In genomic region chr5:78547171-78547570, GRCh38 we compare ENCODE assay signal across 12 cellular contexts.
A peak's percentile ranks its signal among the peaks of the same experiment; 100 is the strongest.
DNase-seq lines count a peak whose midpoint lies in the region; ATAC-seq, FAIRE-seq and TF ChIP-seq lines count a peak whose summit lies in the region.
"Had no signal": no experiment of that assay in that cellular context is flagged by ENCODE, and none has a peak within 500 bp of the region (broad histone marks: within the 10 kb centered on the region; RNA-seq: fewer than 3 reads in every experiment).

No MANE protein-coding gene starts in this region.

- peak overlapping the region; percentile 66 for H3K27ac Mint-ChIP-seq in GM23338

- in situ Hi-C loops in HepG2 (cut with HindIII; ENCODE audit: extremely low pct_ligation_motif_present, low pct_unique_long_range_greater_than_20kb) = no loop called here

- H3K4me2 ChIP-seq in GM23338 (no peak overlapping the region), HepG2 (ENCODE audit: low read depth, low read length) (peak overlapping the region; percentile 9; the same call in 1 of the 2 replicates)

- peaks cover 17% of the 10 kb centered on the region; the same call in 2 of the 3 replicates for H3K9me3 Mint-ChIP-seq in GM23338

- peaks cover 49% of the 10 kb centered on the region for H3K36me3 Mint-ChIP-seq in GM23338 (ENCODE audit: low read depth)

- TF ChIP-seq CTCF in GM23338 (conservative IDR thresholded peaks at IDR 0.05; ENCODE audit: low read depth in 2 of 2) = no peak
- no peak for TF ChIP-seq CTCF in HepG2 (CRISPR knock-in tag; IDR thresholded peaks at IDR 0.05)

- ATAC-seq in GM23338 (no peak), HepG2 (peak; percentile 22; the same call in 2 of the 3 replicates), HG02973 (IDR thresholded peaks at IDR 0.05; ENCODE audit: unreplicated experiment) (no peak), HG03460 (IDR thresholded peaks at IDR 0.05; ENCODE audit: unreplicated experiment) (no peak), GM18505 (IDR thresholded peaks at IDR 0.05; ENCODE audit: unreplicated experiment) (no peak)
- ATAC-seq: PC-3 had no signal

- H3K4me1 Mint-ChIP-seq in GM23338 = peaks cover 43% of the 10 kb centered on the region

- no peak overlapping the region for H3K4me3 Mint-ChIP-seq in GM23338

- 64% methylated on average over 5 of the region's 5 CpGs for WGBS in HepG2 (ENCODE audit: low lambda C conversion rate)

- H3K27me3 Mint-ChIP-seq in GM23338 (ENCODE audit: insufficient read depth, low read depth, poor library complexity) = peaks cover 5% of the 10 kb centered on the region

- TF ChIP-seq EP300 in HepG2 (IDR thresholded peaks at IDR 0.05; ENCODE audit: low read depth in 2 of 2, low read length in 2 of 2) (no peak), HepG2 (CRISPR knock-in tag; IDR thresholded peaks at IDR 0.05; ENCODE audit: borderline replicate concordance) (no peak)

- H2AFZ ChIP-seq in GM23338 = no peak overlapping the region
- H2AFZ ChIP-seq in HepG2 (ENCODE audit: low read length) = no peak overlapping the region

- FAIRE-seq in HepG2 (lab: Jason Lieb, UNC) = no peak
- FAIRE-seq: colon, TTC549 had no signal

- H3K4me1 ChIP-seq in GM23338 (ENCODE audit: insufficient read depth) (peaks cover 18% of the 10 kb centered on the region), HepG2 (ENCODE audit: insufficient read depth, low read length) (peaks cover 22% of the 10 kb centered on the region), stomach smooth muscle (ENCODE audit: control insufficient read depth, insufficient read depth, low read length) (peaks cover 60% of the 10 kb centered on the region)

- CTCF ChIA-PET in HepG2 (lab: Yijun Ruan, JAX; ENCODE audit: low intra/inter-chr PET ratio, low total read pairs) = no interaction called here

- H3K9me2 ChIP-seq in GM23338 (ENCODE audit: insufficient read depth) = no peaks in the 10 kb centered on the region

- H3K36me3 ChIP-seq in GM23338 (ENCODE audit: insufficient read depth) = no peaks in the 10 kb centered on the region
- peaks cover 4 to 12% of the 10 kb centered on the region in 2 experiments; a peak in 3 of 5 replicates for H3K36me3 ChIP-seq in HepG2 (replicated peaks in 1 of 2; ENCODE audit: control insufficient read depth in 1 of 2, insufficient read depth in 2 of 2, low read length in 2 of 2)
- no peaks in the 10 kb centered on the region for H3K36me3 ChIP-seq in stomach smooth muscle (ENCODE audit: control insufficient read depth in 2 of 2, insufficient read depth in 2 of 2, low read length in 2 of 2)

- DNase-seq in GM23338 (ENCODE audit: low spot score) = no peak
- DNase-seq in caudate nucleus (lab: John Stamatoyannopoulos, UW) = no peak
- DNase-seq in HepG2 (ENCODE audit: low spot score) = no peak
- no peak for DNase-seq in globus pallidus (ENCODE audit: low spot score)
- DNase-seq: NCI-H146, PC-3 had no signal

- intact Hi-C loops in HepG2 (cut with micrococcal nuclease; ENCODE audit: unreplicated experiment) = loop anchor here (5.0 kb wide), 1 partner anchor 100 kb away; the partner anchor contains the start of gene LHFPL2

- no peak overlapping the region for H3K4me3 ChIP-seq in GM23338
- no peak overlapping the region for H3K4me3 ChIP-seq in HepG2 (replicated peaks in 1 of 3; ENCODE audit: insufficient read depth in 1 of 3, low read depth in 2 of 3, low read length in 3 of 3)
- peak overlapping the region in 1 of 2 donors; percentile 44 for H3K4me3 ChIP-seq in stomach smooth muscle (ENCODE audit: low read length in 2 of 2)

- H3K79me2 ChIP-seq in GM23338 (replicated peaks; ENCODE audit: insufficient read depth) (peaks cover 35% of the 10 kb centered on the region), HepG2 (ENCODE audit: insufficient read depth, low read length) (peaks cover 3% of the 10 kb centered on the region)

- 0 out of 2 replicates have a peak, but pooled peaks cover 4% of the 10 kb centered on the region for H3F3A ChIP-seq in GM23338 (replicated peaks; ENCODE audit: low read depth)

- no TSS peak for BruUV-seq in HepG2 (replicated peaks; lab: Mats Ljungman, UMichigan)

- no peak for TF ChIP-seq POLR2A in HepG2 (IDR thresholded peaks at IDR 0.05; ENCODE audit: insufficient read depth in 1 of 2, low read depth in 2 of 2, low read length in 2 of 2)
- TF ChIP-seq POLR2A in GM18505 (IDR thresholded peaks at IDR 0.05; ENCODE audit: borderline replicate concordance, extremely low read depth, insufficient read depth, insufficient read length) = no peak

- peak overlapping the region; percentile 39; the same call in 1 of the 2 replicates for H3K27ac ChIP-seq in GM23338 (ENCODE audit: low read depth)
- H3K27ac ChIP-seq in caudate nucleus (ENCODE audit: low read depth, low read length) = peak overlapping the region; percentile 77
- H3K27ac ChIP-seq in HepG2 (ENCODE audit: extremely low read length, insufficient read depth, low read length) = no peak overlapping the region
- H3K27ac ChIP-seq in stomach smooth muscle (ENCODE audit: low read length) = peak overlapping the region; percentile 88

- no peaks in the 10 kb centered on the region for H3K9me3 ChIP-seq in HepG2 (ENCODE audit: low read length)
- H3K9me3 ChIP-seq in stomach smooth muscle (ENCODE audit: control insufficient read depth in 2 of 2, low read length in 2 of 2) = no peaks in the 10 kb centered on the region

- no peaks in the 10 kb centered on the region for H4K20me1 ChIP-seq in GM23338 (replicated peaks; ENCODE audit: insufficient read depth)
- peaks cover 12% of the 10 kb centered on the region; the same call in 1 of the 2 replicates for H4K20me1 ChIP-seq in HepG2 (ENCODE audit: insufficient read depth, low read length)

- no peaks in the 10 kb centered on the region for H3K27me3 ChIP-seq in GM23338 (ENCODE audit: insufficient read depth)
- no peaks in the 10 kb centered on the region for H3K27me3 ChIP-seq in HepG2 (ENCODE audit: control insufficient read depth in 1 of 2, insufficient read depth in 2 of 2, low read length in 2 of 2)
- H3K27me3 ChIP-seq in stomach smooth muscle (ENCODE audit: control insufficient read depth in 1 of 2, insufficient read depth in 2 of 2, low read length in 2 of 2) = no peaks in the 10 kb centered on the region

- POLR2A ChIA-PET in HepG2 (lab: Yijun Ruan, JAX) = no interaction called here

- H3K9ac ChIP-seq in HepG2 (ENCODE audit: insufficient read depth, low read depth, low read length) (no peak overlapping the region), stomach smooth muscle (ENCODE audit: low read length in 2 of 2) (peak overlapping the region in 1 of 2 donors; percentile 64)

- no peak for TF ChIP-seq RAD21 in HepG2 (CRISPR knock-in tag; IDR thresholded peaks at IDR 0.05)

TF ChIP-seq in GM23338, 12 proteins besides CTCF, POLR2A, EP300 and RAD21 (continues in another document):
- TF ChIP-seq EZH2 (IDR thresholded peaks at IDR 0.05; ENCODE audit: low read depth, unreplicated experiment) (no peak), NANOG (IDR thresholded peaks at IDR 0.05; ENCODE audit: borderline replicate concordance) (no peak)

TF ChIP-seq in HepG2, 621 proteins besides CTCF, POLR2A, EP300 and RAD21 (continues in another document):
- no peak for TF ChIP-seq HDAC6 (IDR thresholded peaks at IDR 0.05; ENCODE audit: low read depth, low read length)
- TF ChIP-seq RARA (CRISPR knock-in tag; IDR thresholded peaks at IDR 0.05) = no peak
- no peak for TF ChIP-seq MTF1 (CRISPR knock-in tag; IDR thresholded peaks at IDR 0.05)
- TF ChIP-seq ZNF83 (CRISPR knock-in tag; IDR thresholded peaks at IDR 0.05; ENCODE audit: borderline replicate concordance) = no peak
- no peak for TF ChIP-seq HDAC2 (CRISPR knock-in tag; IDR thresholded peaks at IDR 0.05)
- TF ChIP-seq IRF2 (CRISPR knock-in tag; IDR thresholded peaks at IDR 0.05) = no peak
- TF ChIP-seq THAP9 (CRISPR knock-in tag; IDR thresholded peaks at IDR 0.05; ENCODE audit: borderline replicate concordance) = no peak
- no peak for TF ChIP-seq SNAI1 (CRISPR knock-in tag; IDR thresholded peaks at IDR 0.05; ENCODE audit: borderline replicate concordance)
- no peak for TF ChIP-seq FOXO1 (CRISPR knock-in tag; IDR thresholded peaks at IDR 0.05)
- no peak for TF ChIP-seq ZNF704 (CRISPR knock-in tag; IDR thresholded peaks at IDR 0.05; ENCODE audit: borderline replicate concordance)
- no peak for TF ChIP-seq MXD3 (CRISPR knock-in tag; IDR thresholded peaks at IDR 0.05)
- TF ChIP-seq FOXP1 (IDR thresholded peaks at IDR 0.05) = no peak
- no peak for TF ChIP-seq FOXP1 (CRISPR knock-in tag; IDR thresholded peaks at IDR 0.05)
- TF ChIP-seq ZNF549 (CRISPR knock-in tag; IDR thresholded peaks at IDR 0.05) = no peak
- TF ChIP-seq ASH2L (IDR thresholded peaks at IDR 0.05; ENCODE audit: insufficient read length, low read depth, low read length) = no peak
